1 cellular context compared by ENCODE assay signal in the genomic region with DNA sequence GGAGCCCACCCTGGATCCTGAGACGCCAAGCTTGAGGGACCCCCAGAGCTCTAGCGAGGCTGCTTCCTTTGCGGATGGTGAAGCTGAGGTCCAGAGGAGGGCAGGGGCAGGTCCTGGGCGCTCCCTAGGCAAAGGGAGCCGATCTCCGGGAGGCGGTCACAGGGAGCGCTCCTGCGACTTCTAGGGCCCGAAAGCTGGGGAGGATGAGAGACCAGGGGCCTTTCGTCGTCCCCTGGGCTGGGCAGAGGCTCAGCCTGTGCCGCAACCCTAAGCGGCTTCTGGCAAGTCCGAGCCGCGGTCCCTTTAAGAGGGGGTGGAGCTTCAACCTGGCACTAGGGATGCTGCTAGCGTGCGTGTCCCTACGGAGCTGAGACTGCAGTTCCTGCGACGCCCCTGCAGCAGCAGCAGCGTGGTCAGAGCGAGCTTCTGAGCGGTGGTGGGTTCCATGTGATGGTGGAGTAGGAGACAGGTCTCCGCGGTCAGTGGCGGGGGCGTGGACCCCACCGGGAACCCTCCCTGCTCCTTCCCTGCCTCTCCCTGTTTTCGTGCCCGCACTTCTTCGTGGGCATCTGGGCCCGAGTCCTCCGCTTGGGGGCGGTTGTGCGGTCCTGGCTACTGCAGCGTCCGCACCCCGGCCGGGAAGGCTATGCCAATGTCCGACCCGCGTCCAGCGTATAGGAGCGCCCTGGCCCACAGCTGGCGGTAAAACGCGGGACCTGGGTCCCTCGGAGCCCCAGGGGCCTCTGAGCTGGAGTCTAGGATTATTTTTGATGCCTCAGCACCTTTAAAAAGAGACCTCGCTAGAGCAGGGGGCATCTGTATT.
TF ChIP-seq lines count a peak whose summit lies in the region.

No MANE protein-coding gene starts in this region.

TF ChIP-seq in GM12878, 131 proteins besides CTCF, POLR2A, EP300 and RAD21 (continued from another document and continues in another):
- no peak for TF ChIP-seq BCLAF1 (IDR thresholded peaks at IDR 0.05)
- TF ChIP-seq CEBPB (IDR thresholded peaks at IDR 0.05; ENCODE audit: borderline replicate concordance in 1 of 2, low read depth in 2 of 2, low read length in 2 of 2): no peak
- peak; percentile 21; the same call in 1 of the 2 replicates for TF ChIP-seq GATAD2B (conservative IDR thresholded peaks at IDR 0.05; ENCODE audit: low read depth)
- peak; percentile 57; the same call in 1 of the 2 replicates for TF ChIP-seq BACH1 (IDR thresholded peaks at IDR 0.05; ENCODE audit: borderline replicate concordance)
- peak; percentile 86 for TF ChIP-seq MXI1 (IDR thresholded peaks at IDR 0.05; ENCODE audit: low read depth, low read length)
- TF ChIP-seq, protein P1, sequence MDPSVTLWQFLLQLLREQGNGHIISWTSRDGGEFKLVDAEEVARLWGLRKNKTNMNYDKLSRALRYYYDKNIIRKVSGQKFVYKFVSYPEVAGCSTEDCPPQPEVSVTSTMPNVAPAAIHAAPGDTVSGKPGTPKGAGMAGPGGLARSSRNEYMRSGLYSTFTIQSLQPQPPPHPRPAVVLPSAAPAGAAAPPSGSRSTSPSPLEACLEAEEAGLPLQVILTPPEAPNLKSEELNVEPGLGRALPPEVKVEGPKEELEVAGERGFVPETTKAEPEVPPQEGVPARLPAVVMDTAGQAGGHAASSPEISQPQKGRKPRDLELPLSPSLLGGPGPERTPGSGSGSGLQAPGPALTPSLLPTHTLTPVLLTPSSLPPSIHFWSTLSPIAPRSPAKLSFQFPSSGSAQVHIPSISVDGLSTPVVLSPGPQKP (IDR thresholded peaks at IDR 0.05; ENCODE audit: low read depth, low read length): no peak; the same call in 1 of the 2 replicates
- TF ChIP-seq SKIL (IDR thresholded peaks at IDR 0.05; ENCODE audit: low read depth, poor library complexity, severe bottlenecking): no peak
- no peak for TF ChIP-seq USF2 (IDR thresholded peaks at IDR 0.05; ENCODE audit: borderline replicate concordance, low read depth, low read length)
- TF ChIP-seq BCL3 (IDR thresholded peaks at IDR 0.05; ENCODE audit: borderline replicate concordance, insufficient read depth, low read depth, low read length, poor library complexity, severe bottlenecking): no peak
- no peak for TF ChIP-seq DPF2 (IDR thresholded peaks at IDR 0.05)
- no peak for TF ChIP-seq ZNF24 (IDR thresholded peaks at IDR 0.05)
- TF ChIP-seq ZNF384 (IDR thresholded peaks at IDR 0.05; ENCODE audit: borderline replicate concordance, low read depth, low read length): no peak
- no peak for TF ChIP-seq BRCA1 (IDR thresholded peaks at IDR 0.05; ENCODE audit: low read depth, low read length)
- TF ChIP-seq, protein P2, sequence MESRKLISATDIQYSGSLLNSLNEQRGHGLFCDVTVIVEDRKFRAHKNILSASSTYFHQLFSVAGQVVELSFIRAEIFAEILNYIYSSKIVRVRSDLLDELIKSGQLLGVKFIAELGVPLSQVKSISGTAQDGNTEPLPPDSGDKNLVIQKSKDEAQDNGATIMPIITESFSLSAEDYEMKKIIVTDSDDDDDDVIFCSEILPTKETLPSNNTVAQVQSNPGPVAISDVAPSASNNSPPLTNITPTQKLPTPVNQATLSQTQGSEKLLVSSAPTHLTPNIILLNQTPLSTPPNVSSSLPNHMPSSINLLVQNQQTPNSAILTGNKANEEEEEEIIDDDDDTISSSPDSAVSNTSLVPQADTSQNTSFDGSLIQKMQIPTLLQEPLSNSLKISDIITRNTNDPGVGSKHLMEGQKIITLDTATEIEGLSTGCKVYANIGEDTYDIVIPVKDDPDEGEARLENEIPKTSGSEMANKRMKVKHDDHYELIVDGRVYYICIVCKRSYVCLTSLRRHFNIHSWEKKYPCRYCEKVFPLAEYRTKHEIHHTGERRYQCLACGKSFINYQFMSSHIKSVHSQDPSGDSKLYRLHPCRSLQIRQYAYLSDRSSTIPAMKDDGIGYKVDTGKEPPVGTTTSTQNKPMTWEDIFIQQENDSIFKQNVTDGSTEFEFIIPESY (IDR thresholded peaks at IDR 0.05): no peak
- no peak for TF ChIP-seq E4F1 (IDR thresholded peaks at IDR 0.05; ENCODE audit: borderline replicate concordance, partially characterized antibody)
- TF ChIP-seq PAX5 (IDR thresholded peaks at IDR 0.05; ENCODE audit: borderline replicate concordance, low read depth, low read length): no peak
- TF ChIP-seq, protein P3, sequence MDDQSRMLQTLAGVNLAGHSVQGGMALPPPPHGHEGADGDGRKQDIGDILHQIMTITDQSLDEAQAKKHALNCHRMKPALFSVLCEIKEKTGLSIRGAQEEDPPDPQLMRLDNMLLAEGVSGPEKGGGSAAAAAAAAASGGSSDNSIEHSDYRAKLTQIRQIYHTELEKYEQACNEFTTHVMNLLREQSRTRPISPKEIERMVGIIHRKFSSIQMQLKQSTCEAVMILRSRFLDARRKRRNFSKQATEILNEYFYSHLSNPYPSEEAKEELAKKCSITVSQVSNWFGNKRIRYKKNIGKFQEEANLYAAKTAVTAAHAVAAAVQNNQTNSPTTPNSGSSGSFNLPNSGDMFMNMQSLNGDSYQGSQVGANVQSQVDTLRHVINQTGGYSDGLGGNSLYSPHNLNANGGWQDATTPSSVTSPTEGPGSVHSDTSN (IDR thresholded peaks at IDR 0.05; ENCODE audit: insufficient replicate concordance, low read depth, low read length): no peak
- TF ChIP-seq, protein P4, sequence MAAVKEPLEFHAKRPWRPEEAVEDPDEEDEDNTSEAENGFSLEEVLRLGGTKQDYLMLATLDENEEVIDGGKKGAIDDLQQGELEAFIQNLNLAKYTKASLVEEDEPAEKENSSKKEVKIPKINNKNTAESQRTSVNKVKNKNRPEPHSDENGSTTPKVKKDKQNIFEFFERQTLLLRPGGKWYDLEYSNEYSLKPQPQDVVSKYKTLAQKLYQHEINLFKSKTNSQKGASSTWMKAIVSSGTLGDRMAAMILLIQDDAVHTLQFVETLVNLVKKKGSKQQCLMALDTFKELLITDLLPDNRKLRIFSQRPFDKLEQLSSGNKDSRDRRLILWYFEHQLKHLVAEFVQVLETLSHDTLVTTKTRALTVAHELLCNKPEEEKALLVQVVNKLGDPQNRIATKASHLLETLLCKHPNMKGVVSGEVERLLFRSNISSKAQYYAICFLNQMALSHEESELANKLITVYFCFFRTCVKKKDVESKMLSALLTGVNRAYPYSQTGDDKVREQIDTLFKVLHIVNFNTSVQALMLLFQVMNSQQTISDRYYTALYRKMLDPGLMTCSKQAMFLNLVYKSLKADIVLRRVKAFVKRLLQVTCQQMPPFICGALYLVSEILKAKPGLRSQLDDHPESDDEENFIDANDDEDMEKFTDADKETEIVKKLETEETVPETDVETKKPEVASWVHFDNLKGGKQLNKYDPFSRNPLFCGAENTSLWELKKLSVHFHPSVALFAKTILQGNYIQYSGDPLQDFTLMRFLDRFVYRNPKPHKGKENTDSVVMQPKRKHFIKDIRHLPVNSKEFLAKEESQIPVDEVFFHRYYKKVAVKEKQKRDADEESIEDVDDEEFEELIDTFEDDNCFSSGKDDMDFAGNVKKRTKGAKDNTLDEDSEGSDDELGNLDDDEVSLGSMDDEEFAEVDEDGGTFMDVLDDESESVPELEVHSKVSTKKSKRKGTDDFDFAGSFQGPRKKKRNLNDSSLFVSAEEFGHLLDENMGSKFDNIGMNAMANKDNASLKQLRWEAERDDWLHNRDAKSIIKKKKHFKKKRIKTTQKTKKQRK (IDR thresholded peaks at IDR 0.05; ENCODE audit: low read depth, low read length): no peak
- 0 out of 2 replicates have a peak, but pooled peaks have one; percentile 16 for TF ChIP-seq NBN (IDR thresholded peaks at IDR 0.05)
- peak; percentile 55 to 77 for TF ChIP-seq IKZF2 (IDR thresholded peaks at IDR 0.05)
- no peak for TF ChIP-seq STAT1 (conservative IDR thresholded peaks at IDR 0.05)
- TF ChIP-seq TAF1 (IDR thresholded peaks at IDR 0.05; ENCODE audit: borderline replicate concordance, low read depth, low read length): peak; percentile 86
- TF ChIP-seq NFIC (IDR thresholded peaks at IDR 0.05; ENCODE audit: low read depth, low read length): no peak
- TF ChIP-seq JUNB (IDR thresholded peaks at IDR 0.05): no peak
- TF ChIP-seq ZBED1 (IDR thresholded peaks at IDR 0.05; ENCODE audit: borderline replicate concordance): no peak
- 0 out of 2 replicates have a peak, but pooled peaks have one; percentile 7 for TF ChIP-seq HCFC1 (IDR thresholded peaks at IDR 0.05; ENCODE audit: low read length)
- TF ChIP-seq SRF (IDR thresholded peaks at IDR 0.05; ENCODE audit: low read depth in 2 of 2, low read length in 2 of 2): no peak
- TF ChIP-seq RFX5 (IDR thresholded peaks at IDR 0.05; ENCODE audit: low read depth, low read length): no peak
- no peak for TF ChIP-seq STAT3 (IDR thresholded peaks at IDR 0.05; ENCODE audit: low read depth, low read length)
- TF ChIP-seq KDM1A (IDR thresholded peaks at IDR 0.05; ENCODE audit: borderline replicate concordance): no peak
- no peak for TF ChIP-seq MYC (IDR thresholded peaks at IDR 0.05; ENCODE audit: insufficient read depth, insufficient read length, insufficient replicate concordance, low read length, severe bottlenecking)
- TF ChIP-seq SPI1 (IDR thresholded peaks at IDR 0.05; ENCODE audit: borderline replicate concordance, insufficient read depth, low read depth, low read length): peak; percentile 37; the same call in 1 of the 2 replicates
- TF ChIP-seq TCF12 (IDR thresholded peaks at IDR 0.05; ENCODE audit: low read depth, low read length): peak; percentile 48; the same call in 1 of the 2 replicates
- peak; percentile 29 for TF ChIP-seq KLF5 (IDR thresholded peaks at IDR 0.05; ENCODE audit: partially characterized antibody)
- TF ChIP-seq TBL1XR1 (IDR thresholded peaks at IDR 0.05; ENCODE audit: low read depth, low read length): no peak
